8 cellular contexts compared by ENCODE assay signal in genomic region chr16:63361032-63361624, GRCh38.
DNase-seq lines count a peak whose midpoint lies in the region; TF ChIP-seq lines count a peak whose summit lies in the region.

No MANE protein-coding gene starts in this region.

- no peak for TF ChIP-seq EP300 in esophagus muscularis mucosa (IDR thresholded peaks at IDR 0.05)

- no peak overlapping the region for H3K27ac ChIP-seq in Peyer's patch
- H3K27ac ChIP-seq in esophagus muscularis mucosa (replicated peaks in 1 of 4): no peak overlapping the region

- H3K4me3 ChIP-seq in Peyer's patch: no peak overlapping the region
- no peak overlapping the region for H3K4me3 ChIP-seq in esophagus muscularis mucosa

- TF ChIP-seq CTCF in GM20000 (IDR thresholded peaks at IDR 0.05; ENCODE audit: extremely low read depth, missing control alignments) (peak; percentile 60), Peyer's patch (IDR thresholded peaks at IDR 0.05) (peak in 5 of 6 experiments; percentile 46 to 77 (median 72)), esophagus muscularis mucosa (IDR thresholded peaks at IDR 0.05) (peak; percentile 49 to 78 (median 66))

- H3K9me3 ChIP-seq in Peyer's patch: no peaks in the 10 kb centered on the region
- no peaks in the 10 kb centered on the region for H3K9me3 ChIP-seq in esophagus muscularis mucosa

- no peak overlapping the region for H3K4me3 Mint-ChIP-seq in activated T-helper 2 cell treated with anti-CD3 and anti-CD28 coated beads, Interferon-gamma antibody, Interleukin-2, Interleukin-4, amounts not matched to agents 10 μg/mL and 5 μg/mL and 100 μg/mL, durations not matched to agents 14 hours and 24 hours and 36 hours (ENCODE audit: low read depth)

- no peaks in the 10 kb centered on the region for H3K36me3 Mint-ChIP-seq in activated T-helper 2 cell treated with anti-CD3 and anti-CD28 coated beads, Interferon-gamma antibody, Interleukin-2, Interleukin-4, amounts not matched to agents 10 μg/mL and 5 μg/mL and 100 μg/mL, durations not matched to agents 14 hours and 24 hours and 36 hours (ENCODE audit: low read depth)

- WGBS in esophagus muscularis mucosa: 0% methylated on average over 1 of the region's 1 CpG

- H3K27me3 Mint-ChIP-seq in activated T-helper 2 cell treated with anti-CD3 and anti-CD28 coated beads, Interferon-gamma antibody, Interleukin-2, Interleukin-4, amounts not matched to agents 10 μg/mL and 5 μg/mL and 100 μg/mL, durations not matched to agents 14 hours and 24 hours and 36 hours (ENCODE audit: low read depth): no peaks in the 10 kb centered on the region

- H3K4me1 ChIP-seq in Peyer's patch (no peaks in the 10 kb centered on the region), esophagus muscularis mucosa (no peaks in the 10 kb centered on the region)

- DNase-seq in DMS153 treated with DMSO at 0.1 percent for 48 hours (lab: John Stamatoyannopoulos, UW; ENCODE audit: unreplicated experiment) (peak; percentile 56), GM20000 (ENCODE audit: low spot score) (peak; percentile 32), HS-5 (ENCODE audit: low read depth) (peak; percentile 28), Peyer's patch (no peak), esophagus muscularis mucosa (ENCODE audit: extremely low spot score) (no peak), pons (ENCODE audit: low spot score) (peak; percentile 57), ecto neural progenitor cell (ENCODE audit: low spot score) (no peak)
- no peak for DNase-seq in activated T-helper 2 cell treated with anti-CD3 and anti-CD28 coated beads, Interferon-gamma antibody, Interleukin-2, Interleukin-4, amounts not matched to agents 10 μg/mL and 5 μg/mL and 100 μg/mL, durations not matched to agents 14 hours and 24 hours and 36 hours (ENCODE audit: low spot score)

- peaks cover 4% of the 10 kb centered on the region for H3K9me3 Mint-ChIP-seq in activated T-helper 2 cell treated with anti-CD3 and anti-CD28 coated beads, Interferon-gamma antibody, Interleukin-2, Interleukin-4, amounts not matched to agents 10 μg/mL and 5 μg/mL and 100 μg/mL, durations not matched to agents 14 hours and 24 hours and 36 hours

- no peak for TF ChIP-seq POLR2A in Peyer's patch (IDR thresholded peaks at IDR 0.05)
- no peak for TF ChIP-seq POLR2A in esophagus muscularis mucosa (IDR thresholded peaks at IDR 0.05; ENCODE audit: low read depth)

- H3K27ac Mint-ChIP-seq in activated T-helper 2 cell treated with anti-CD3 and anti-CD28 coated beads, Interferon-gamma antibody, Interleukin-2, Interleukin-4, amounts not matched to agents 10 μg/mL and 5 μg/mL and 100 μg/mL, durations not matched to agents 14 hours and 24 hours and 36 hours: no peak overlapping the region

- no peaks in the 10 kb centered on the region for H3K36me3 ChIP-seq in Peyer's patch
- H3K36me3 ChIP-seq in esophagus muscularis mucosa: no peaks in the 10 kb centered on the region

- intact Hi-C loops in esophagus muscularis mucosa (cut with DNase I): loop anchor here (5.0 kb wide), 1 partner anchor 1756 kb away; no protein-coding TSS in a partner anchor
- intact Hi-C loops in activated T-helper 2 cell treated with anti-CD3 and anti-CD28 coated beads, Interferon-gamma antibody, Interleukin-2, Interleukin-4, amounts not matched to agents 10 μg/mL and 5 μg/mL and 100 μg/mL, durations not matched to agents 14 hours and 24 hours and 36 hours (cut with micrococcal nuclease): no loop called here

- H3K4me1 Mint-ChIP-seq in activated T-helper 2 cell treated with anti-CD3 and anti-CD28 coated beads, Interferon-gamma antibody, Interleukin-2, Interleukin-4, amounts not matched to agents 10 μg/mL and 5 μg/mL and 100 μg/mL, durations not matched to agents 14 hours and 24 hours and 36 hours (ENCODE audit: low read depth): no peaks in the 10 kb centered on the region

- no peaks in the 10 kb centered on the region for H3K27me3 ChIP-seq in Peyer's patch
- H3K27me3 ChIP-seq in esophagus muscularis mucosa: no peaks in the 10 kb centered on the region

Comparison
In these comparisons a context has a peak if more than half of its experiments do, and no peak if none do; other contexts are left out.
1. DNase-seq: peak in DMS153 treated with DMSO at 0.1 percent for 48 hours (single experiment), GM20000 (single experiment), HS-5 (single experiment) and pons (single experiment); none in Peyer's patch (0 of 3), esophagus muscularis mucosa (single experiment), ecto neural progenitor cell (single experiment) and activated T-helper 2 cell treated with anti-CD3 and anti-CD28 coated beads, Interferon-gamma antibody, Interleukin-2, Interleukin-4, amounts not matched to agents 10 μg/mL and 5 μg/mL and 100 μg/mL, durations not matched to agents 14 hours and 24 hours and 36 hours (single experiment).
2. Peak in every context shown above with its lines, with median percentiles within 50 percentile points of each other: CTCF ChIP-seq.